8 cellular contexts compared by ENCODE assay signal in genomic region chr22:43186272-43187170, GRCh38. TPM values are rescaled to one million over a fixed set of nuclear protein-coding genes. Genes with fewer than 3 reads are reported as not detected.
DNase-seq lines count a peak whose midpoint lies in the region; ATAC-seq and TF ChIP-seq lines count a peak whose summit lies in the region.

TTLL12 (minus strand) TSS chr22:43187134; CDS start chr22:43187069, 65 bp downstream.

- no peaks in the 10 kb centered on the region for H3K27me3 ChIP-seq in SU-DHL-6 (ENCODE audit: low read length)
- H3K27me3 ChIP-seq in right atrium auricular region: no peaks in the 10 kb centered on the region
- no peaks in the 10 kb centered on the region for H3K27me3 ChIP-seq in prostate gland (replicated peaks; ENCODE audit: insufficient read depth)

- WGBS in prostate gland: under 1% methylated on average over 47 of the region's 87 CpGs

- peak within 1 kb of the TSS; percentile 71 for H3K9ac ChIP-seq in SU-DHL-6 (ENCODE audit: low read length)

- H3K4me1 ChIP-seq in right atrium auricular region: peaks cover 0 to 19% of the 10 kb centered on the region in 2 donors
- H3K4me1 ChIP-seq in prostate gland (replicated peaks): peaks cover 3% of the 10 kb centered on the region

- peak within 1 kb of the TSS; percentile 77 for H3K27ac ChIP-seq in SU-DHL-6 (ENCODE audit: low read depth, low read length)
- H3K27ac ChIP-seq in right atrium auricular region: peak within 1 kb of the TSS; percentile 87 to 90
- H3K27ac ChIP-seq in prostate gland: peak within 1 kb of the TSS; percentile 90 to 92

- no peak for TF ChIP-seq CTCF in AG04449 (IDR thresholded peaks at IDR 0.05; ENCODE audit: insufficient read depth, low read length, missing control alignments)
- TF ChIP-seq CTCF in SU-DHL-6 (IDR thresholded peaks at IDR 0.05; ENCODE audit: insufficient read depth, low read length, poor library complexity, severe bottlenecking): no peak
- TF ChIP-seq CTCF in right atrium auricular region (IDR thresholded peaks at IDR 0.05): peak in 1 of 2 donors; percentile 34
- no peak for TF ChIP-seq CTCF in prostate gland (IDR thresholded peaks at IDR 0.05)

- ATAC-seq in GM18867 (IDR thresholded peaks at IDR 0.05; ENCODE audit: unreplicated experiment): peak; percentile 60
- peak; percentile 39 for ATAC-seq in HG03442 (IDR thresholded peaks at IDR 0.05; ENCODE audit: unreplicated experiment)

- no peaks in the 10 kb centered on the region for H4K20me1 ChIP-seq in SU-DHL-6 (ENCODE audit: low read depth, low read length)

- H3F3A ChIP-seq in SU-DHL-6 (ENCODE audit: insufficient read depth): no peaks in the 10 kb centered on the region

- no peaks in the 10 kb centered on the region for H3K36me3 ChIP-seq in SU-DHL-6 (ENCODE audit: low read length)
- no peaks in the 10 kb centered on the region for H3K36me3 ChIP-seq in right atrium auricular region
- H3K36me3 ChIP-seq in prostate gland: no peaks in the 10 kb centered on the region

- peak within 1 kb of the TSS; percentile 67 for H3K4me3 ChIP-seq in AG04449 (ENCODE audit: low read depth, low read length)
- H3K4me3 ChIP-seq in SU-DHL-6 (ENCODE audit: insufficient read depth, low read length, poor library complexity, severe bottlenecking): peak within 1 kb of the TSS; percentile 83
- peak within 1 kb of the TSS; percentile 61 to 77 for H3K4me3 ChIP-seq in right atrium auricular region
- peak within 1 kb of the TSS; percentile 74 to 78 for H3K4me3 ChIP-seq in prostate gland

- peak within 1 kb of the TSS; percentile 99 for H2AFZ ChIP-seq in SU-DHL-6 (ENCODE audit: low read depth, low read length, severe bottlenecking)

- no peaks in the 10 kb centered on the region for H3K9me3 ChIP-seq in SU-DHL-6 (ENCODE audit: insufficient read depth, low read length)
- no peaks in the 10 kb centered on the region for H3K9me3 ChIP-seq in right atrium auricular region
- H3K9me3 ChIP-seq in prostate gland: no peaks in the 10 kb centered on the region

- intact Hi-C loops in prostate gland (cut with DNase I): no loop called here

- CTCF ChIA-PET in AG04449 (lab: Yijun Ruan, JAX): interaction anchor here (1.0 to 2.5 kb wide), 9 partner anchors 8 to 198 kb away, joined by 3 to 25 read pairs (median 6); no protein-coding TSS in a partner anchor

- no peaks in the 10 kb centered on the region for H3K9me2 ChIP-seq in SU-DHL-6 (replicated peaks; ENCODE audit: insufficient read depth, low read length)

- peak; percentile 55 for TF ChIP-seq POLR2A in prostate gland (IDR thresholded peaks at IDR 0.05)

- peaks cover 14% of the 10 kb centered on the region for H3K79me2 ChIP-seq in SU-DHL-6 (ENCODE audit: insufficient read depth, low read length)

- POLR2A ChIA-PET in AG04449 (lab: Yijun Ruan, JAX): interaction anchor here (0.7 to 1.2 kb wide), 3 partner anchors 10 to 196 kb away, joined by 3 to 4 read pairs (median 4); no protein-coding TSS in a partner anchor

- DNase-seq in AG04449 (ENCODE audit: low read depth, low spot score) (no peak), amygdala (lab: John Stamatoyannopoulos, UW) (peak in 29 of 56 donors; percentile 8 to 67 (median 42)), right atrium auricular region (ENCODE audit: low spot score) (no peak), prostate gland (ENCODE audit: low spot score) (peak; percentile 56), ureter (ENCODE audit: low spot score) (no peak)

- H3K4me2 ChIP-seq in SU-DHL-6 (ENCODE audit: low read depth, low read length, poor library complexity, severe bottlenecking): peak within 1 kb of the TSS; percentile 92

RNA-seq across cellular contexts. Expression of gene TTLL12, which starts in this region (rescaled TPM):
- total RNA-seq in right atrium auricular region (10 to 100 TPM; 11.4 to 15.1 TPM), prostate gland (100 to 1,000 TPM in 1 of 2 donors, 10 to 100 TPM in 1; 62.5 to 118 TPM), ureter (41.0 TPM)

Comparison
In these comparisons a context has a peak if more than half of its experiments do, and no peak if none do; other contexts are left out.
1. DNase-seq: peak in amygdala (29 of 56) and prostate gland (single experiment); none in AG04449 (single experiment), right atrium auricular region (single experiment) and ureter (single experiment).
2. Peak in every context shown above with its lines, with median percentiles within 50 percentile points of each other: H3K4me3 ChIP-seq and H3K27ac ChIP-seq.